Comparison of ENCODE assay signal across 9 cellular contexts in genomic region chr20:35311409-35311808, GRCh38. TPM values are rescaled to one million over a fixed set of nuclear protein-coding genes. Genes with fewer than 3 reads are reported as not detected.
DNase-seq lines count a peak whose midpoint lies in the region; ATAC-seq and TF ChIP-seq lines count a peak whose summit lies in the region.
"Had no signal": no experiment of that assay in that cellular context is flagged by ENCODE, and none has a peak within 500 bp of the region (broad histone marks: within the 10 kb centered on the region; RNA-seq: fewer than 3 reads in every experiment).

No MANE protein-coding gene starts in this region.

- H3K27me3 Mint-ChIP-seq in activated CD4-positive, alpha-beta T cell treated with anti-CD3 and anti-CD28 coated beads for 36 hours, result no peaks in the 10 kb centered on the region
- no peaks in the 10 kb centered on the region for H3K27me3 Mint-ChIP-seq in activated CD4-positive, alpha-beta memory T cell treated with anti-CD3 and anti-CD28 coated beads for 36 hours
- H3K27me3 Mint-ChIP-seq: naive thymus-derived CD4-positive, alpha-beta T cell had no signal

- DNase-seq in activated CD4-positive, alpha-beta T cell treated with anti-CD3 and anti-CD28 coated beads for 36 hours, result peak; percentile 89
- no peak for DNase-seq in activated CD4-positive, alpha-beta T cell treated with anti-CD3 and anti-CD28 coated beads, Interleukin-2, amount 50 U/mL, for 1 hour
- DNase-seq in activated CD4-positive, alpha-beta memory T cell treated with anti-CD3 and anti-CD28 coated beads for 36 hours, result peak; percentile 90
- DNase-seq in foreskin keratinocyte (peak; percentile 52 to 78), GM13977 (ENCODE audit: low spot score) (no peak), SHP77 treated with DMSO at 0.1 percent for 48 hours (lab: John Stamatoyannopoulos, UW) (no peak)
- DNase-seq in stimulated activated CD8-positive, alpha-beta memory T cell treated with anti-CD3 and anti-CD28 coated beads, Interleukin-4, amount 100 ng/mL, for 48 hours, result peak; percentile 87

- peaks cover 8% of the 10 kb centered on the region for H3K36me3 Mint-ChIP-seq in activated CD4-positive, alpha-beta T cell treated with anti-CD3 and anti-CD28 coated beads for 36 hours (ENCODE audit: low read depth)
- H3K36me3 Mint-ChIP-seq in activated CD4-positive, alpha-beta memory T cell treated with anti-CD3 and anti-CD28 coated beads for 36 hours, result peaks cover 9% of the 10 kb centered on the region

- peak overlapping the region; percentile 22 for H3K4me3 Mint-ChIP-seq in activated CD4-positive, alpha-beta T cell treated with anti-CD3 and anti-CD28 coated beads for 36 hours
- H3K4me3 Mint-ChIP-seq in activated CD4-positive, alpha-beta memory T cell treated with anti-CD3 and anti-CD28 coated beads for 36 hours, result no peak overlapping the region

- peak overlapping the region; percentile 30 for H3K27ac Mint-ChIP-seq in activated CD4-positive, alpha-beta T cell treated with anti-CD3 and anti-CD28 coated beads for 36 hours
- peak overlapping the region; percentile 86 for H3K27ac Mint-ChIP-seq in activated CD4-positive, alpha-beta memory T cell treated with anti-CD3 and anti-CD28 coated beads for 36 hours

- TF ChIP-seq CTCF in foreskin keratinocyte (conservative IDR thresholded peaks at IDR 0.05), result no peak
- no peak for TF ChIP-seq CTCF in GM13977 (IDR thresholded peaks at IDR 0.05; ENCODE audit: extremely low read depth, insufficient read depth, missing control alignments)

- H3K27ac ChIP-seq in foreskin keratinocyte, result peak overlapping the region; percentile 60

- ATAC-seq in activated CD4-positive, alpha-beta T cell treated with anti-CD3 and anti-CD28 coated beads for 36 hours, result peak; percentile 68
- no peak for ATAC-seq in foreskin keratinocyte
- ATAC-seq in GM18511 (IDR thresholded peaks at IDR 0.05; ENCODE audit: unreplicated experiment), result no peak
- ATAC-seq: naive thymus-derived CD4-positive, alpha-beta T cell had no signal

- peaks cover 66% of the 10 kb centered on the region for H3K4me1 Mint-ChIP-seq in activated CD4-positive, alpha-beta T cell treated with anti-CD3 and anti-CD28 coated beads for 36 hours
- peaks cover 66% of the 10 kb centered on the region for H3K4me1 Mint-ChIP-seq in activated CD4-positive, alpha-beta memory T cell treated with anti-CD3 and anti-CD28 coated beads for 36 hours (ENCODE audit: low read depth)

- CTCF ChIA-PET in activated CD4-positive, alpha-beta T cell treated with anti-CD3 and anti-CD28 coated beads for 36 hours (lab: Charles Lee), result interaction anchor here (2.0 kb wide), 1 partner anchor 18 kb away, joined by 5 read pairs; no protein-coding TSS in a partner anchor
- CTCF ChIA-PET in activated CD4-positive, alpha-beta memory T cell treated with anti-CD3 and anti-CD28 coated beads for 36 hours (lab: Charles Lee), result interaction anchor here (0.9 to 4.6 kb wide), 3 partner anchors 8 to 136 kb away, joined by 3 to 32 read pairs (median 5); no protein-coding TSS in a partner anchor

- in situ Hi-C loops in GM13977 (cut with MboI; ENCODE audit: low pct_unique_long_range_greater_than_20kb, low sequenced_read_pairs, unreplicated experiment), result no loop called here

- POLR2A ChIA-PET in activated CD4-positive, alpha-beta T cell treated with anti-CD3 and anti-CD28 coated beads for 36 hours (lab: Charles Lee), result interaction anchor here (0.5 kb wide), 1 partner anchor 215 kb away, joined by 3 read pairs; no protein-coding TSS in a partner anchor
- POLR2A ChIA-PET in activated CD4-positive, alpha-beta memory T cell treated with anti-CD3 and anti-CD28 coated beads for 36 hours (lab: Charles Lee), result no interaction called here

- H3K9me3 Mint-ChIP-seq in activated CD4-positive, alpha-beta T cell treated with anti-CD3 and anti-CD28 coated beads for 36 hours (ENCODE audit: low read depth), result no peaks in the 10 kb centered on the region
- H3K9me3 Mint-ChIP-seq in activated CD4-positive, alpha-beta memory T cell treated with anti-CD3 and anti-CD28 coated beads for 36 hours, result no peaks in the 10 kb centered on the region
- H3K9me3 Mint-ChIP-seq: naive thymus-derived CD4-positive, alpha-beta T cell had no signal

- H3K4me1 ChIP-seq in foreskin keratinocyte, result peaks cover 52% of the 10 kb centered on the region

- intact Hi-C loops in activated CD4-positive, alpha-beta T cell treated with anti-CD3 and anti-CD28 coated beads for 36 hours (cut with DNase I, micrococcal nuclease), result no loop called here
- intact Hi-C loops in activated CD4-positive, alpha-beta memory T cell treated with anti-CD3 and anti-CD28 coated beads for 36 hours (cut with micrococcal nuclease), result no loop called here

- no peaks in the 10 kb centered on the region for H3K27me3 ChIP-seq in foreskin keratinocyte

RNA-seq across cellular contexts. Expression of gene FAM83C, which starts 19.2 kb away (rescaled TPM):
- total RNA-seq in activated CD4-positive, alpha-beta T cell treated with anti-CD3 and anti-CD28 coated beads for 36 hours, result not detected
- not detected for total RNA-seq in activated CD4-positive, alpha-beta memory T cell treated with anti-CD3 and anti-CD28 coated beads for 36 hours
- 2.6 and 3.0 TPM in 2 replicates for total RNA-seq in foreskin keratinocyte
- polyA plus RNA-seq in foreskin keratinocyte, result 2.3 and 3.1 TPM in 2 replicates
- total RNA-seq: naive thymus-derived CD4-positive, alpha-beta T cell had no signal
- polyA plus RNA-seq: naive thymus-derived CD4-positive, alpha-beta T cell had no signal

RNA-seq across cellular contexts. Expression of gene EIF6, which starts 26.8 kb away (rescaled TPM):
- total RNA-seq in activated CD4-positive, alpha-beta T cell treated with anti-CD3 and anti-CD28 coated beads for 36 hours, result 100 to 1,000 TPM; 110 to 124 TPM
- total RNA-seq in activated CD4-positive, alpha-beta memory T cell treated with anti-CD3 and anti-CD28 coated beads for 36 hours, result 100 to 1,000 TPM; 115 to 120 TPM
- total RNA-seq in foreskin keratinocyte, result 388 and 438 TPM in 2 replicates
- 487 and 547 TPM in 2 replicates for polyA plus RNA-seq in foreskin keratinocyte

RNA-seq across cellular contexts. Expression of gene MMP24OS, which starts 33.5 kb away (rescaled TPM):
- total RNA-seq in activated CD4-positive, alpha-beta T cell treated with anti-CD3 and anti-CD28 coated beads for 36 hours, result 10 to 100 TPM; 44.6 to 56.8 TPM
- total RNA-seq in activated CD4-positive, alpha-beta memory T cell treated with anti-CD3 and anti-CD28 coated beads for 36 hours, result 10 to 100 TPM; 35.0 to 38.1 TPM
- total RNA-seq in foreskin keratinocyte, result 31.6 and 48.2 TPM in 2 replicates
- polyA plus RNA-seq in foreskin keratinocyte, result 85.2 and 112 TPM in 2 replicates

Comparison
In these comparisons a context has a peak if more than half of its experiments do, and no peak if none do; other contexts are left out.
1. DNase-seq: peak in activated CD4-positive, alpha-beta T cell treated with anti-CD3 and anti-CD28 coated beads for 36 hours (single experiment), activated CD4-positive, alpha-beta memory T cell treated with anti-CD3 and anti-CD28 coated beads for 36 hours (single experiment), foreskin keratinocyte (2 of 2) and stimulated activated CD8-positive, alpha-beta memory T cell treated with anti-CD3 and anti-CD28 coated beads, Interleukin-4, amount 100 ng/mL, for 48 hours (single experiment); none in activated CD4-positive, alpha-beta T cell treated with anti-CD3 and anti-CD28 coated beads, Interleukin-2, amount 50 U/mL, for 1 hour (single experiment), GM13977 (single experiment) and SHP77 treated with DMSO at 0.1 percent for 48 hours (single experiment).